In the genomic region with DNA sequence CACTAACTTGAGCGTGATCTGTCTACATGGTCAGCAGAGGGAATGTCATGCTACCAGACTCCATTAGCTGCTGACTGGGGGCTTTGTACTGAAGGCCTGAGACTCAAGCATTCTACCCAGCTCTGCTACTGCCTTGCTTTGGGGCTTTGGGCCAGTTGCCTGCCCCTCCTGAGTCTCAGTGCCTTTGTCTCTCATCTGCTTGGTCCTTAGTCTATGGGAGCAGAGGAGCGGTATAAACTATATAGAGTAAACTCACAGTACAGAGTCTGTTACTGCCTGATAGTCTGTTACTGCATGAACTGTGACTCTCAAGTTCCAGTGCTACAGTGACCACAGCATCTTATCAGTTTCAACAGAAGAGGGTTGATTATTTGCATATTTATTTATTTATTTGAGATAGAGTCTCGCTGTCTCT, we compare ENCODE assay signal across 1 cellular context.
TF ChIP-seq lines count a peak whose summit lies in the region.

No MANE protein-coding gene starts in this region.

TF ChIP-seq in K562, 482 proteins besides CTCF, POLR2A, EP300 and RAD21 (continued from another document and continues in another):
- TF ChIP-seq, protein P1, sequence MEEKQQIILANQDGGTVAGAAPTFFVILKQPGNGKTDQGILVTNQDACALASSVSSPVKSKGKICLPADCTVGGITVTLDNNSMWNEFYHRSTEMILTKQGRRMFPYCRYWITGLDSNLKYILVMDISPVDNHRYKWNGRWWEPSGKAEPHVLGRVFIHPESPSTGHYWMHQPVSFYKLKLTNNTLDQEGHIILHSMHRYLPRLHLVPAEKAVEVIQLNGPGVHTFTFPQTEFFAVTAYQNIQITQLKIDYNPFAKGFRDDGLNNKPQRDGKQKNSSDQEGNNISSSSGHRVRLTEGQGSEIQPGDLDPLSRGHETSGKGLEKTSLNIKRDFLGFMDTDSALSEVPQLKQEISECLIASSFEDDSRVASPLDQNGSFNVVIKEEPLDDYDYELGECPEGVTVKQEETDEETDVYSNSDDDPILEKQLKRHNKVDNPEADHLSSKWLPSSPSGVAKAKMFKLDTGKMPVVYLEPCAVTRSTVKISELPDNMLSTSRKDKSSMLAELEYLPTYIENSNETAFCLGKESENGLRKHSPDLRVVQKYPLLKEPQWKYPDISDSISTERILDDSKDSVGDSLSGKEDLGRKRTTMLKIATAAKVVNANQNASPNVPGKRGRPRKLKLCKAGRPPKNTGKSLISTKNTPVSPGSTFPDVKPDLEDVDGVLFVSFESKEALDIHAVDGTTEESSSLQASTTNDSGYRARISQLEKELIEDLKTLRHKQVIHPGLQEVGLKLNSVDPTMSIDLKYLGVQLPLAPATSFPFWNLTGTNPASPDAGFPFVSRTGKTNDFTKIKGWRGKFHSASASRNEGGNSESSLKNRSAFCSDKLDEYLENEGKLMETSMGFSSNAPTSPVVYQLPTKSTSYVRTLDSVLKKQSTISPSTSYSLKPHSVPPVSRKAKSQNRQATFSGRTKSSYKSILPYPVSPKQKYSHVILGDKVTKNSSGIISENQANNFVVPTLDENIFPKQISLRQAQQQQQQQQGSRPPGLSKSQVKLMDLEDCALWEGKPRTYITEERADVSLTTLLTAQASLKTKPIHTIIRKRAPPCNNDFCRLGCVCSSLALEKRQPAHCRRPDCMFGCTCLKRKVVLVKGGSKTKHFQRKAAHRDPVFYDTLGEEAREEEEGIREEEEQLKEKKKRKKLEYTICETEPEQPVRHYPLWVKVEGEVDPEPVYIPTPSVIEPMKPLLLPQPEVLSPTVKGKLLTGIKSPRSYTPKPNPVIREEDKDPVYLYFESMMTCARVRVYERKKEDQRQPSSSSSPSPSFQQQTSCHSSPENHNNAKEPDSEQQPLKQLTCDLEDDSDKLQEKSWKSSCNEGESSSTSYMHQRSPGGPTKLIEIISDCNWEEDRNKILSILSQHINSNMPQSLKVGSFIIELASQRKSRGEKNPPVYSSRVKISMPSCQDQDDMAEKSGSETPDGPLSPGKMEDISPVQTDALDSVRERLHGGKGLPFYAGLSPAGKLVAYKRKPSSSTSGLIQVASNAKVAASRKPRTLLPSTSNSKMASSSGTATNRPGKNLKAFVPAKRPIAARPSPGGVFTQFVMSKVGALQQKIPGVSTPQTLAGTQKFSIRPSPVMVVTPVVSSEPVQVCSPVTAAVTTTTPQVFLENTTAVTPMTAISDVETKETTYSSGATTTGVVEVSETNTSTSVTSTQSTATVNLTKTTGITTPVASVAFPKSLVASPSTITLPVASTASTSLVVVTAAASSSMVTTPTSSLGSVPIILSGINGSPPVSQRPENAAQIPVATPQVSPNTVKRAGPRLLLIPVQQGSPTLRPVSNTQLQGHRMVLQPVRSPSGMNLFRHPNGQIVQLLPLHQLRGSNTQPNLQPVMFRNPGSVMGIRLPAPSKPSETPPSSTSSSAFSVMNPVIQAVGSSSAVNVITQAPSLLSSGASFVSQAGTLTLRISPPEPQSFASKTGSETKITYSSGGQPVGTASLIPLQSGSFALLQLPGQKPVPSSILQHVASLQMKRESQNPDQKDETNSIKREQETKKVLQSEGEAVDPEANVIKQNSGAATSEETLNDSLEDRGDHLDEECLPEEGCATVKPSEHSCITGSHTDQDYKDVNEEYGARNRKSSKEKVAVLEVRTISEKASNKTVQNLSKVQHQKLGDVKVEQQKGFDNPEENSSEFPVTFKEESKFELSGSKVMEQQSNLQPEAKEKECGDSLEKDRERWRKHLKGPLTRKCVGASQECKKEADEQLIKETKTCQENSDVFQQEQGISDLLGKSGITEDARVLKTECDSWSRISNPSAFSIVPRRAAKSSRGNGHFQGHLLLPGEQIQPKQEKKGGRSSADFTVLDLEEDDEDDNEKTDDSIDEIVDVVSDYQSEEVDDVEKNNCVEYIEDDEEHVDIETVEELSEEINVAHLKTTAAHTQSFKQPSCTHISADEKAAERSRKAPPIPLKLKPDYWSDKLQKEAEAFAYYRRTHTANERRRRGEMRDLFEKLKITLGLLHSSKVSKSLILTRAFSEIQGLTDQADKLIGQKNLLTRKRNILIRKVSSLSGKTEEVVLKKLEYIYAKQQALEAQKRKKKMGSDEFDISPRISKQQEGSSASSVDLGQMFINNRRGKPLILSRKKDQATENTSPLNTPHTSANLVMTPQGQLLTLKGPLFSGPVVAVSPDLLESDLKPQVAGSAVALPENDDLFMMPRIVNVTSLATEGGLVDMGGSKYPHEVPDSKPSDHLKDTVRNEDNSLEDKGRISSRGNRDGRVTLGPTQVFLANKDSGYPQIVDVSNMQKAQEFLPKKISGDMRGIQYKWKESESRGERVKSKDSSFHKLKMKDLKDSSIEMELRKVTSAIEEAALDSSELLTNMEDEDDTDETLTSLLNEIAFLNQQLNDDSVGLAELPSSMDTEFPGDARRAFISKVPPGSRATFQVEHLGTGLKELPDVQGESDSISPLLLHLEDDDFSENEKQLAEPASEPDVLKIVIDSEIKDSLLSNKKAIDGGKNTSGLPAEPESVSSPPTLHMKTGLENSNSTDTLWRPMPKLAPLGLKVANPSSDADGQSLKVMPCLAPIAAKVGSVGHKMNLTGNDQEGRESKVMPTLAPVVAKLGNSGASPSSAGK (IDR thresholded peaks at IDR 0.05): no peak; the same call in 1 of the 2 replicates
- TF ChIP-seq, protein P2, sequence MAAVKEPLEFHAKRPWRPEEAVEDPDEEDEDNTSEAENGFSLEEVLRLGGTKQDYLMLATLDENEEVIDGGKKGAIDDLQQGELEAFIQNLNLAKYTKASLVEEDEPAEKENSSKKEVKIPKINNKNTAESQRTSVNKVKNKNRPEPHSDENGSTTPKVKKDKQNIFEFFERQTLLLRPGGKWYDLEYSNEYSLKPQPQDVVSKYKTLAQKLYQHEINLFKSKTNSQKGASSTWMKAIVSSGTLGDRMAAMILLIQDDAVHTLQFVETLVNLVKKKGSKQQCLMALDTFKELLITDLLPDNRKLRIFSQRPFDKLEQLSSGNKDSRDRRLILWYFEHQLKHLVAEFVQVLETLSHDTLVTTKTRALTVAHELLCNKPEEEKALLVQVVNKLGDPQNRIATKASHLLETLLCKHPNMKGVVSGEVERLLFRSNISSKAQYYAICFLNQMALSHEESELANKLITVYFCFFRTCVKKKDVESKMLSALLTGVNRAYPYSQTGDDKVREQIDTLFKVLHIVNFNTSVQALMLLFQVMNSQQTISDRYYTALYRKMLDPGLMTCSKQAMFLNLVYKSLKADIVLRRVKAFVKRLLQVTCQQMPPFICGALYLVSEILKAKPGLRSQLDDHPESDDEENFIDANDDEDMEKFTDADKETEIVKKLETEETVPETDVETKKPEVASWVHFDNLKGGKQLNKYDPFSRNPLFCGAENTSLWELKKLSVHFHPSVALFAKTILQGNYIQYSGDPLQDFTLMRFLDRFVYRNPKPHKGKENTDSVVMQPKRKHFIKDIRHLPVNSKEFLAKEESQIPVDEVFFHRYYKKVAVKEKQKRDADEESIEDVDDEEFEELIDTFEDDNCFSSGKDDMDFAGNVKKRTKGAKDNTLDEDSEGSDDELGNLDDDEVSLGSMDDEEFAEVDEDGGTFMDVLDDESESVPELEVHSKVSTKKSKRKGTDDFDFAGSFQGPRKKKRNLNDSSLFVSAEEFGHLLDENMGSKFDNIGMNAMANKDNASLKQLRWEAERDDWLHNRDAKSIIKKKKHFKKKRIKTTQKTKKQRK (IDR thresholded peaks at IDR 0.05; ENCODE audit: borderline replicate concordance, low read depth, low read length): no peak
- no peak for TF ChIP-seq SP2 (IDR thresholded peaks at IDR 0.05; ENCODE audit: extremely low read depth, low read depth, low read length, poor library complexity, severe bottlenecking)
- no peak for TF ChIP-seq XRCC5 (IDR thresholded peaks at IDR 0.05; ENCODE audit: low read depth, low read length)
- no peak for TF ChIP-seq HDGF (IDR thresholded peaks at IDR 0.05)
- peak; percentile 80 for TF ChIP-seq NFIC (IDR thresholded peaks at IDR 0.05)
- TF ChIP-seq FOXA3 (CRISPR knock-in tag; conservative IDR thresholded peaks at IDR 0.05 in 1 of 2, IDR thresholded peaks at IDR 0.05 in 1 of 2): peak in 1 of 2 experiments; percentile 20; a peak in 1 of 4 replicates
- no peak for TF ChIP-seq ZBTB17 (CRISPR knock-in tag; IDR thresholded peaks at IDR 0.05)
- TF ChIP-seq MCM5 (IDR thresholded peaks at IDR 0.05; ENCODE audit: low read depth): no peak
- no peak for TF ChIP-seq PHF21A (IDR thresholded peaks at IDR 0.05; ENCODE audit: borderline replicate concordance, low read depth)
- no peak for TF ChIP-seq ZKSCAN1 (IDR thresholded peaks at IDR 0.05; ENCODE audit: low read depth, low read length)
- no peak for TF ChIP-seq CHD4 (IDR thresholded peaks at IDR 0.05; ENCODE audit: insufficient read depth, insufficient replicate concordance, low read depth, low read length, poor library complexity, severe bottlenecking)
- TF ChIP-seq, protein P3, sequence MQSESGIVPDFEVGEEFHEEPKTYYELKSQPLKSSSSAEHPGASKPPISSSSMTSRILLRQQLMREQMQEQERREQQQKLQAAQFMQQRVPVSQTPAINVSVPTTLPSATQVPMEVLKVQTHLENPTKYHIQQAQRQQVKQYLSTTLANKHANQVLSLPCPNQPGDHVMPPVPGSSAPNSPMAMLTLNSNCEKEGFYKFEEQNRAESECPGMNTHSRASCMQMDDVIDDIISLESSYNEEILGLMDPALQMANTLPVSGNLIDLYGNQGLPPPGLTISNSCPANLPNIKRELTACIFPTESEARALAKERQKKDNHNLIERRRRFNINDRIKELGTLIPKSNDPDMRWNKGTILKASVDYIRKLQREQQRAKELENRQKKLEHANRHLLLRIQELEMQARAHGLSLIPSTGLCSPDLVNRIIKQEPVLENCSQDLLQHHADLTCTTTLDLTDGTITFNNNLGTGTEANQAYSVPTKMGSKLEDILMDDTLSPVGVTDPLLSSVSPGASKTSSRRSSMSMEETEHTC (IDR thresholded peaks at IDR 0.05): no peak
- TF ChIP-seq, protein P4, sequence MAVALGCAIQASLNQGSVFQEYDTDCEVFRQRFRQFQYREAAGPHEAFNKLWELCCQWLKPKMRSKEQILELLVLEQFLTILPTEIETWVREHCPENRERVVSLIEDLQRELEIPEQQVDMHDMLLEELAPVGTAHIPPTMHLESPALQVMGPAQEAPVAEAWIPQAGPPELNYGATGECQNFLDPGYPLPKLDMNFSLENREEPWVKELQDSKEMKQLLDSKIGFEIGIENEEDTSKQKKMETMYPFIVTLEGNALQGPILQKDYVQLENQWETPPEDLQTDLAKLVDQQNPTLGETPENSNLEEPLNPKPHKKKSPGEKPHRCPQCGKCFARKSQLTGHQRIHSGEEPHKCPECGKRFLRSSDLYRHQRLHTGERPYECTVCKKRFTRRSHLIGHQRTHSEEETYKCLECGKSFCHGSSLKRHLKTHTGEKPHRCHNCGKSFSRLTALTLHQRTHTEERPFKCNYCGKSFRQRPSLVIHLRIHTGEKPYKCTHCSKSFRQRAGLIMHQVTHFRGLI (CRISPR knock-in tag; IDR thresholded peaks at IDR 0.05): no peak
- no peak for TF ChIP-seq HNRNPH1 (optimal IDR thresholded peaks at IDR 0.05; ENCODE audit: low read depth, low read length)
- TF ChIP-seq RFX7 (CRISPR knock-in tag; IDR thresholded peaks at IDR 0.05): no peak
- TF ChIP-seq LEF1 (IDR thresholded peaks at IDR 0.05): peak; percentile 90
- no peak for TF ChIP-seq SRSF1 (IDR thresholded peaks at IDR 0.05; ENCODE audit: low read depth, low read length)
- TF ChIP-seq GATAD2A (IDR thresholded peaks at IDR 0.05): no peak
- TF ChIP-seq, protein P5, sequence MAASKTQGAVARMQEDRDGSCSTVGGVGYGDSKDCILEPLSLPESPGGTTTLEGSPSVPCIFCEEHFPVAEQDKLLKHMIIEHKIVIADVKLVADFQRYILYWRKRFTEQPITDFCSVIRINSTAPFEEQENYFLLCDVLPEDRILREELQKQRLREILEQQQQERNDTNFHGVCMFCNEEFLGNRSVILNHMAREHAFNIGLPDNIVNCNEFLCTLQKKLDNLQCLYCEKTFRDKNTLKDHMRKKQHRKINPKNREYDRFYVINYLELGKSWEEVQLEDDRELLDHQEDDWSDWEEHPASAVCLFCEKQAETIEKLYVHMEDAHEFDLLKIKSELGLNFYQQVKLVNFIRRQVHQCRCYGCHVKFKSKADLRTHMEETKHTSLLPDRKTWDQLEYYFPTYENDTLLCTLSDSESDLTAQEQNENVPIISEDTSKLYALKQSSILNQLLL (CRISPR knock-in tag; IDR thresholded peaks at IDR 0.05; ENCODE audit: borderline replicate concordance): no peak
- TF ChIP-seq MTA2 (IDR thresholded peaks at IDR 0.05; ENCODE audit: low read depth): peak; percentile 93
- TF ChIP-seq, protein P6, sequence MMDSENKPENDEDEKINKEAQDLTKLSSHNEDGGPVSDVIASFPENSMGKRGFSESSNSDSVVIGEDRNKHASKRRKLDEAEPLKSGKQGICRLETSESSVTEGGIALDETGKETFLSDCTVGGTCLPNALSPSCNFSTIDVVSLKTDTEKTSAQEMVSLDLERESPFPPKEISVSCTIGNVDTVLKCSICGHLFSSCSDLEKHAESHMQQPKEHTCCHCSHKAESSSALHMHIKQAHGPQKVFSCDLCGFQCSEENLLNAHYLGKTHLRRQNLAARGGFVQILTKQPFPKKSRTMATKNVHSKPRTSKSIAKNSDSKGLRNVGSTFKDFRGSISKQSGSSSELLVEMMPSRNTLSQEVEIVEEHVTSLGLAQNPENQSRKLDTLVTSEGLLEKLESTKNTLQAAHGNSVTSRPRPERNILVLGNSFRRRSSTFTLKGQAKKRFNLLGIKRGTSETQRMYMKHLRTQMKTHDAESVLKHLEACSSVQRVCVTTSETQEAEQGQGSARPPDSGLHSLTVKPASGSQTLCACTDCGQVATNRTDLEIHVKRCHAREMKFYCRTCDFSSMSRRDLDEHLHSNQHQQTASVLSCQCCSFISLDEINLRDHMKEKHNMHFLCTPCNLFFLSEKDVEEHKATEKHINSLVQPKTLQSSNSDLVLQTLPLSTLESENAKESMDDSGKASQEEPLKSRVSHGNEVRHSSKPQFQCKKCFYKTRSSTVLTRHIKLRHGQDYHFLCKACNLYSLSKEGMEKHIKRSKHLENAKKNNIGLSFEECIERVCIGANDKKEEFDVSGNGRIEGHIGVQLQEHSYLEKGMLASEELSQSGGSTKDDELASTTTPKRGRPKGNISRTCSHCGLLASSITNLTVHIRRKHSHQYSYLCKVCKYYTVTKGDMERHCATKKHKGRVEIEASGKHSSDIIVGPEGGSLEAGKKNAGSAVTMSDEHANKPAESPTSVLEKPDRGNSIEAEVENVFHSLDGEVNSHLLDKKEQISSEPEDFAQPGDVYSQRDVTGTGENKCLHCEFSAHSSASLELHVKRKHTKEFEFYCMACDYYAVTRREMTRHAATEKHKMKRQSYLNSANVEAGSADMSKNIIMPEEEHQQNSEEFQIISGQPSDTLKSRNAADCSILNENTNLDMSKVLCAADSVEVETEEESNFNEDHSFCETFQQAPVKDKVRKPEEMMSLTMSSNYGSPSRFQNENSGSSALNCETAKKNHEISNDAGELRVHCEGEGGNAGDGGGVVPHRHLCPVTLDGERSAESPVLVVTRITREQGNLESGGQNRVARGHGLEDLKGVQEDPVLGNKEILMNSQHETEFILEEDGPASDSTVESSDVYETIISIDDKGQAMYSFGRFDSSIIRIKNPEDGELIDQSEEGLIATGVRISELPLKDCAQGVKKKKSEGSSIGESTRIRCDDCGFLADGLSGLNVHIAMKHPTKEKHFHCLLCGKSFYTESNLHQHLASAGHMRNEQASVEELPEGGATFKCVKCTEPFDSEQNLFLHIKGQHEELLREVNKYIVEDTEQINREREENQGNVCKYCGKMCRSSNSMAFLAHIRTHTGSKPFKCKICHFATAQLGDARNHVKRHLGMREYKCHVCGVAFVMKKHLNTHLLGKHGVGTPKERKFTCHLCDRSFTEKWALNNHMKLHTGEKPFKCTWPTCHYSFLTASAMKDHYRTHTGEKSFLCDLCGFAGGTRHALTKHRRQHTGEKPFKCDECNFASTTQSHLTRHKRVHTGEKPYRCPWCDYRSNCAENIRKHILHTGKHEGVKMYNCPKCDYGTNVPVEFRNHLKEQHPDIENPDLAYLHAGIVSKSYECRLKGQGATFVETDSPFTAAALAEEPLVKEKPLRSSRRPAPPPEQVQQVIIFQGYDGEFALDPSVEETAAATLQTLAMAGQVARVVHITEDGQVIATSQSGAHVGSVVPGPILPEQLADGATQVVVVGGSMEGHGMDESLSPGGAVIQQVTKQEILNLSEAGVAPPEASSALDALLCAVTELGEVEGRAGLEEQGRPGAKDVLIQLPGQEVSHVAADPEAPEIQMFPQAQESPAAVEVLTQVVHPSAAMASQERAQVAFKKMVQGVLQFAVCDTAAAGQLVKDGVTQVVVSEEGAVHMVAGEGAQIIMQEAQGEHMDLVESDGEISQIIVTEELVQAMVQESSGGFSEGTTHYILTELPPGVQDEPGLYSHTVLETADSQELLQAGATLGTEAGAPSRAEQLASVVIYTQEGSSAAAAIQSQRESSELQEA (IDR thresholded peaks at IDR 0.05; ENCODE audit: low read depth): no peak
